In genomic region chr14:77314043-77314442, GRCh38 we compare ENCODE assay signal across 1 cellular context.
A peak's percentile ranks its signal among the peaks of the same experiment; 100 is the strongest.
TF ChIP-seq lines count a peak whose summit lies in the region.

No MANE protein-coding gene starts in this region.

TF ChIP-seq in HEK293, 187 proteins besides CTCF, POLR2A, EP300 and RAD21 (continued from another document):
- TF ChIP-seq ZBTB11 (tag by site-specific recombination; conservative IDR thresholded peaks at IDR 0.05; ENCODE audit: low read depth) (no peak), GLIS1 (tag by site-specific recombination; IDR thresholded peaks at IDR 0.05) (peak; percentile 14; the same call in 1 of the 2 replicates), ZEB2 (tag by site-specific recombination; IDR thresholded peaks at IDR 0.05) (peak; percentile 19; the same call in 1 of the 2 replicates), SETDB1 (IDR thresholded peaks at IDR 0.05; ENCODE audit: insufficient read length, low read length) (no peak), ZNF510 (tag by site-specific recombination; IDR thresholded peaks at IDR 0.05; ENCODE audit: insufficient replicate concordance) (no peak), ZBTB48 (tag by site-specific recombination; IDR thresholded peaks at IDR 0.05) (peak; percentile 57; the same call in 1 of the 2 replicates), ZNF558 (tag by site-specific recombination; IDR thresholded peaks at IDR 0.05) (no peak)
